ENCODE assay signal across 8 cellular contexts in genomic region chr5:108748010-108748353, GRCh38. TPM values are rescaled to one million over a fixed set of nuclear protein-coding genes. Genes with fewer than 3 reads are reported as not detected.
DNase-seq lines count a peak whose midpoint lies in the region; ATAC-seq and TF ChIP-seq lines count a peak whose summit lies in the region.

No MANE protein-coding gene starts in this region.

- H3K9me3 ChIP-seq in heart right ventricle = no peaks in the 10 kb centered on the region
- no peaks in the 10 kb centered on the region for H3K9me3 ChIP-seq in uterus

- WGBS in heart right ventricle, 2 donors = 0% methylated on average over 10 of the region's 10 CpGs

- TF ChIP-seq CTCF in heart right ventricle (IDR thresholded peaks at IDR 0.05) = no peak
- no peak for TF ChIP-seq CTCF in MCF 10A (IDR thresholded peaks at IDR 0.05; ENCODE audit: unreplicated experiment)
- no peak for TF ChIP-seq CTCF in uterus (IDR thresholded peaks at IDR 0.05)

- H3K4me1 Mint-ChIP-seq in MCF 10A (ENCODE audit: insufficient read depth, unreplicated experiment) (peaks cover 5% of the 10 kb centered on the region), memory B cell (peaks cover 13% of the 10 kb centered on the region)

- DNase-seq in heart right ventricle = no peak
- DNase-seq in left cardiac atrium = no peak
- DNase-seq in MCF 10A (ENCODE audit: unreplicated experiment) = no peak
- no peak for DNase-seq in memory B cell (ENCODE audit: low spot score in 2 of 2)
- no peak for DNase-seq in uterus
- DNase-seq in dermis blood vessel endothelial cell = no peak
- DNase-seq in GM19238 (ENCODE audit: insufficient read length, low spot score) = no peak
- no peak for DNase-seq in amniotic stem cell (lab: John Stamatoyannopoulos, UW)

- H3K27ac ChIP-seq in heart right ventricle (peak overlapping the region; percentile 95 to 100 (median 98)), uterus (peak overlapping the region; percentile 96 to 98)

- peak overlapping the region; percentile 99 for H3K27ac Mint-ChIP-seq in MCF 10A (ENCODE audit: low read depth, unreplicated experiment)
- H3K27ac Mint-ChIP-seq in memory B cell = peak overlapping the region; percentile 97

- CTCF ChIA-PET in MCF 10A (lab: Yijun Ruan, JAX) = interaction anchor here (0.6 to 1.4 kb wide), 5 partner anchors 19 to 744 kb away, joined by 3 to 4 read pairs (median 3); no protein-coding TSS in a partner anchor

- H3K27me3 ChIP-seq in heart right ventricle (no peaks in the 10 kb centered on the region), uterus (no peaks in the 10 kb centered on the region)

- TF ChIP-seq POLR2A in uterus (IDR thresholded peaks at IDR 0.05) = no peak

- H3K4me1 ChIP-seq in heart right ventricle (peaks cover 0 to 28% (median 14%) of the 10 kb centered on the region in 9 donors), uterus (no peaks in the 10 kb centered on the region)

- H3K36me3 Mint-ChIP-seq in MCF 10A (ENCODE audit: insufficient read depth, unreplicated experiment) = peaks cover 12% of the 10 kb centered on the region
- no peaks in the 10 kb centered on the region for H3K36me3 Mint-ChIP-seq in memory B cell

- POLR2A ChIA-PET in MCF 10A (lab: Yijun Ruan, JAX) = interaction anchor here (0.6 to 5.1 kb wide), 32 partner anchors 10 to 1992 kb away, joined by 3 to 206 read pairs (median 4); partner anchors contain the start of genes FBXL17, PJA2 and SLC25A46

- H3K36me3 ChIP-seq in heart right ventricle = no peaks in the 10 kb centered on the region
- H3K36me3 ChIP-seq in uterus = no peaks in the 10 kb centered on the region

- H3K4me3 Mint-ChIP-seq in MCF 10A (ENCODE audit: unreplicated experiment) (peak overlapping the region; percentile 87), memory B cell (peak overlapping the region; percentile 100)

- TSS peak; percentile 90 for BruUV-seq in MCF 10A (replicated peaks; lab: Mats Ljungman, UMichigan)

- ATAC-seq in heart right ventricle (peak in 2 of 8 donors; percentile 0 to 1), left cardiac atrium (no peak), memory B cell (ENCODE audit: low read depth) (no peak)

- intact Hi-C loops in heart right ventricle (cut with DNase I) = loop anchor here in 5 of 10 donors (1.0 to 10.0 kb wide), 4 partner anchors 19 to 663 kb away; no protein-coding TSS in a partner anchor
- intact Hi-C loops in left cardiac atrium (cut with DNase I) = no loop called here
- intact Hi-C loops in MCF 10A (cut with micrococcal nuclease) = loop anchor here (2.0 to 5.0 kb wide), 3 partner anchors 67 to 719 kb away; no protein-coding TSS in a partner anchor
- intact Hi-C loops in uterus (cut with DNase I; ENCODE audit: low total_unique reads) = no loop called here

- no peaks in the 10 kb centered on the region for H3K27me3 Mint-ChIP-seq in MCF 10A (ENCODE audit: insufficient read depth, unreplicated experiment)
- no peaks in the 10 kb centered on the region for H3K27me3 Mint-ChIP-seq in memory B cell

- H3K9me3 Mint-ChIP-seq in MCF 10A (ENCODE audit: unreplicated experiment) (no peaks in the 10 kb centered on the region), memory B cell (no peaks in the 10 kb centered on the region)

- H3K4me3 ChIP-seq in heart right ventricle = peak overlapping the region; percentile 72 to 98 (median 92)
- H3K4me3 ChIP-seq in uterus = peak overlapping the region; percentile 69 to 92

RNA-seq across cellular contexts. Expression of gene FER, which starts 0.3 kb away (rescaled TPM):
- total RNA-seq in heart right ventricle (10 to 100 TPM; 11.7 to 21.9 (median 15.3) TPM), left cardiac atrium (10 to 100 TPM; 17.6 to 19.0 TPM), MCF 10A (2022) (71.1 and 73.4 TPM in 2 replicates), uterus (10 to 100 TPM; 16.9 to 60.1 (median 38.0) TPM), dermis blood vessel endothelial cell (29.1 and 32.5 TPM in 2 replicates)
- 1 to 10 TPM; 1.4 to 1.8 TPM for polyA plus RNA-seq in heart right ventricle
